10 cellular contexts compared by ENCODE assay signal in the genomic region with DNA sequence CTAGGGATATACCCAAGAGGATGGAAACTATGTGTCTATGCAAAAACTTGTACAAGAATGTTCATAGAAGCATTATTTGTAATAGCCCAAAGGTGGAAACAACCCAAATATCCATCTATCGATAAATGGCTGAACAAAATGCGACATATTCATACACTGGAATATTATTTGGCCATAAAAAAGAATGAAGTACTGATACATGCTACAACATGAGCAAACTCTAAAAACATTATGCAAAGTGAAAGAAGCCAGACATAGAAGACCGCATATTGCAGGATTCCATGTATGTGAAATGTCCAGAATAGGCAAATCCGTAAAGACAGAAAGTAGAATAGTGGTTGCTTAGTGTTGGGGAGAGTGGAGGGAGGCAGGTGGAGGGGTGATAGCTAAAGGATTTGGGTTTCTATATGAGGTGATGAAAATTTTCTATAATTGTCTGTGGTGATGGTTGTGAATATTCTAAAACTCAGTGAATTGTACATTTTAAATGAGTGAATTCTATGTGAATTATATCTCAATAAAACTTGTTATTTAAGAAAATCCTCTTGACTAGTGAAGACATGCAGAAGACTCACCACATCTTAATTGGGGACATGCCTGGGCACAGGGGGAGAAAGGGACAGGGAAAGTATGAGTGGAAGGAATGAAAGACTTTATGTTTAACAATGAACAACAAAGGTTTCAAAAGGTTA. TPM values are rescaled to one million over a fixed set of nuclear protein-coding genes. Genes with fewer than 3 reads are reported as not detected.
DNase-seq lines count a peak whose midpoint lies in the region; ATAC-seq and TF ChIP-seq lines count a peak whose summit lies in the region.
"Had no signal": no experiment of that assay in that cellular context is flagged by ENCODE, and none has a peak within 500 bp of the region (broad histone marks: within the 10 kb centered on the region; RNA-seq: fewer than 3 reads in every experiment).

No MANE protein-coding gene starts in this region.

- 97% methylated on average over 4 of the region's 4 CpGs for WGBS in hepatocyte (ENCODE audit: low lambda C conversion rate, missing lambda C conversion rate)

- peak overlapping the region; percentile 16 for H3K27ac Mint-ChIP-seq in T-helper 2 cell treated with Interferon-gamma antibody and Interleukin-4, amounts not matched to agents 5 μg/mL and 100 μg/mL, for 36 hours
- peak overlapping the region; percentile 62 for H3K27ac Mint-ChIP-seq in stimulated activated naive B cell treated with anti-CD40 and anti-IgM and Interleukin-4, amounts not matched to agents 10 μg/mL and 1 μg/mL and 100 μg/mL, for 72 hours
- no peak overlapping the region for H3K27ac Mint-ChIP-seq in endothelial cell (ENCODE audit: unreplicated experiment)

- H3K9me3 Mint-ChIP-seq in T-helper 2 cell treated with Interferon-gamma antibody and Interleukin-4, amounts not matched to agents 5 μg/mL and 100 μg/mL, for 36 hours = no peaks in the 10 kb centered on the region
- H3K9me3 Mint-ChIP-seq in stimulated activated naive B cell treated with anti-CD40 and anti-IgM and Interleukin-4, amounts not matched to agents 10 μg/mL and 1 μg/mL and 100 μg/mL, for 72 hours = no peaks in the 10 kb centered on the region
- H3K9me3 Mint-ChIP-seq in endothelial cell (ENCODE audit: unreplicated experiment) = no peaks in the 10 kb centered on the region

- H3K9me2 ChIP-seq in hepatocyte (replicated peaks; ENCODE audit: insufficient read depth) = no peaks in the 10 kb centered on the region
- H3K9me2 ChIP-seq in PC-3 (replicated peaks; ENCODE audit: low read length) = no peaks in the 10 kb centered on the region

- DNase-seq in T-helper 2 cell treated with Interferon-gamma antibody and Interleukin-4, amounts not matched to agents 5 μg/mL and 100 μg/mL, for 36 hours (ENCODE audit: low spot score) = no peak
- DNase-seq in T-helper 2 cell (no peak), RWPE2 (ENCODE audit: low spot score) (no peak), hepatocyte (ENCODE audit: low spot score) (no peak), endothelial cell (ENCODE audit: low spot score) (no peak), PC-3 (no peak), NCI-H524 treated with DMSO at 0.1 percent for 48 hours (lab: John Stamatoyannopoulos, UW) (no peak)
- DNase-seq in stimulated activated naive B cell treated with anti-CD40 and anti-IgM and Interleukin-4, amounts not matched to agents 10 μg/mL and 1 μg/mL and 100 μg/mL, for 72 hours = no peak
- DNase-seq: activated naive CD4-positive, alpha-beta T cell treated with Interleukin-2 at 50 U/mL for 16 hours; NCI-H226 had no signal

- ATAC-seq in RWPE2 (ENCODE audit: low read depth) = no peak
- ATAC-seq in stimulated activated naive B cell treated with anti-CD40 and anti-IgM and Interleukin-4, amounts not matched to agents 10 μg/mL and 1 μg/mL and 100 μg/mL, for 72 hours (replicated peaks) = no peak
- ATAC-seq in PC-3 = no peak

- TF ChIP-seq CTCF in RWPE2 (IDR thresholded peaks at IDR 0.05; ENCODE audit: poor library complexity, severe bottlenecking) (no peak), hepatocyte (IDR thresholded peaks at IDR 0.05; ENCODE audit: poor library complexity) (no peak), endothelial cell (IDR thresholded peaks at IDR 0.05; ENCODE audit: unreplicated experiment) (no peak), PC-3 (conservative IDR thresholded peaks at IDR 0.05; ENCODE audit: low read depth, low read length) (no peak)

- no peaks in the 10 kb centered on the region for H3F3A ChIP-seq in PC-3 (ENCODE audit: low read length, unreplicated experiment)

- peaks cover 1% of the 10 kb centered on the region for H3K36me3 Mint-ChIP-seq in T-helper 2 cell treated with Interferon-gamma antibody and Interleukin-4, amounts not matched to agents 5 μg/mL and 100 μg/mL, for 36 hours (ENCODE audit: low read depth)
- peaks cover 2 to 9% of the 10 kb centered on the region in 2 donors for H3K36me3 Mint-ChIP-seq in stimulated activated naive B cell treated with anti-CD40 and anti-IgM and Interleukin-4, amounts not matched to agents 10 μg/mL and 1 μg/mL and 100 μg/mL, for 72 hours
- peaks cover 23% of the 10 kb centered on the region for H3K36me3 Mint-ChIP-seq in endothelial cell (ENCODE audit: low read depth, unreplicated experiment)

- H3K27me3 ChIP-seq in RWPE2 (ENCODE audit: insufficient read depth, poor library complexity, severe bottlenecking) (no peaks in the 10 kb centered on the region), hepatocyte (no peaks in the 10 kb centered on the region), PC-3 (ENCODE audit: low read length) (no peaks in the 10 kb centered on the region)

- H2AFZ ChIP-seq in hepatocyte (no peak overlapping the region), PC-3 (ENCODE audit: low read length) (no peak overlapping the region)

- intact Hi-C loops in PC-3 (cut with micrococcal nuclease) = loop anchor here (2.0 to 10.0 kb wide), 4 partner anchors 27 to 429 kb away; partner anchors contain the start of gene ALKBH2

- H3K9me3 ChIP-seq in RWPE2 (ENCODE audit: severe bottlenecking) (no peaks in the 10 kb centered on the region), hepatocyte (ENCODE audit: low read depth) (no peaks in the 10 kb centered on the region), PC-3 (ENCODE audit: low read length) (no peaks in the 10 kb centered on the region)

- peaks cover 11% of the 10 kb centered on the region for H3K4me1 Mint-ChIP-seq in T-helper 2 cell treated with Interferon-gamma antibody and Interleukin-4, amounts not matched to agents 5 μg/mL and 100 μg/mL, for 36 hours (ENCODE audit: low read depth)
- peaks cover 32 to 53% of the 10 kb centered on the region in 2 donors for H3K4me1 Mint-ChIP-seq in stimulated activated naive B cell treated with anti-CD40 and anti-IgM and Interleukin-4, amounts not matched to agents 10 μg/mL and 1 μg/mL and 100 μg/mL, for 72 hours
- peaks cover 29% of the 10 kb centered on the region for H3K4me1 Mint-ChIP-seq in endothelial cell (ENCODE audit: unreplicated experiment)

- peaks cover 5% of the 10 kb centered on the region for H4K20me1 ChIP-seq in hepatocyte (ENCODE audit: insufficient read depth, poor library complexity, severe bottlenecking)
- 0 out of 2 replicates have a peak, but pooled peaks cover 5% of the 10 kb centered on the region for H4K20me1 ChIP-seq in PC-3 (ENCODE audit: low read length)

- no TSS peak for BruUV-seq in PC-3 (replicated peaks; lab: Mats Ljungman, UMichigan)

- H3K36me3 ChIP-seq in RWPE2 (ENCODE audit: low read depth) = peaks cover 52% of the 10 kb centered on the region
- H3K36me3 ChIP-seq in hepatocyte (replicated peaks; ENCODE audit: insufficient read depth, low read depth) = no peaks in the 10 kb centered on the region
- H3K36me3 ChIP-seq in PC-3 (ENCODE audit: low read depth, low read length) = peaks cover 25% of the 10 kb centered on the region

- H3K4me3 Mint-ChIP-seq in T-helper 2 cell treated with Interferon-gamma antibody and Interleukin-4, amounts not matched to agents 5 μg/mL and 100 μg/mL, for 36 hours = no peak overlapping the region
- H3K4me3 Mint-ChIP-seq in stimulated activated naive B cell treated with anti-CD40 and anti-IgM and Interleukin-4, amounts not matched to agents 10 μg/mL and 1 μg/mL and 100 μg/mL, for 72 hours = peak overlapping the region in 1 of 2 donors; percentile 9
- no peak overlapping the region for H3K4me3 Mint-ChIP-seq in endothelial cell (ENCODE audit: unreplicated experiment)

- H3K4me3 ChIP-seq in RWPE2 (ENCODE audit: severe bottlenecking) (no peak overlapping the region), hepatocyte (no peak overlapping the region), PC-3 (ENCODE audit: low read length) (no peak overlapping the region)

- H3K79me2 ChIP-seq in hepatocyte (peaks cover 76% of the 10 kb centered on the region), PC-3 (ENCODE audit: low read length) (peaks cover 78% of the 10 kb centered on the region)

- no peak overlapping the region for H3K9ac ChIP-seq in PC-3 (ENCODE audit: low read length)

- no peaks in the 10 kb centered on the region for H3K27me3 Mint-ChIP-seq in T-helper 2 cell treated with Interferon-gamma antibody and Interleukin-4, amounts not matched to agents 5 μg/mL and 100 μg/mL, for 36 hours (ENCODE audit: low read depth)
- no peaks in the 10 kb centered on the region for H3K27me3 Mint-ChIP-seq in stimulated activated naive B cell treated with anti-CD40 and anti-IgM and Interleukin-4, amounts not matched to agents 10 μg/mL and 1 μg/mL and 100 μg/mL, for 72 hours
- H3K27me3 Mint-ChIP-seq in endothelial cell (ENCODE audit: unreplicated experiment) = peaks cover 3% of the 10 kb centered on the region

- POLR2A ChIA-PET in PC-3 (lab: Charles Lee; ENCODE audit: unreplicated experiment) = no interaction called here

- H3K4me1 ChIP-seq in RWPE2 (ENCODE audit: insufficient read depth, poor library complexity, severe bottlenecking) (peaks cover 19% of the 10 kb centered on the region), hepatocyte (ENCODE audit: insufficient read depth) (peaks cover 11% of the 10 kb centered on the region), PC-3 (ENCODE audit: insufficient read depth, low read length) (peaks cover 22% of the 10 kb centered on the region)

- H3K27ac ChIP-seq in RWPE2 (ENCODE audit: poor library complexity, severe bottlenecking) (peak overlapping the region; percentile 67), hepatocyte (peak overlapping the region; percentile 71), PC-3 (ENCODE audit: low read length) (no peak overlapping the region)

- CTCF ChIA-PET in PC-3 (lab: Charles Lee) = interaction anchor here (2.4 kb wide), 1 partner anchor 140 kb away, joined by 27 read pairs; no protein-coding TSS in a partner anchor

- H3K4me2 ChIP-seq in hepatocyte (no peak overlapping the region), PC-3 (ENCODE audit: low read length) (no peak overlapping the region)

RNA-seq across cellular contexts. Expression of gene SELPLG, which starts 29.8 kb away (rescaled TPM):
- total RNA-seq in hepatocyte = 0.37 and 0.72 TPM in 2 replicates
- polyA plus RNA-seq in hepatocyte = 1.5 and 1.8 TPM in 2 replicates
- 1.6 TPM for total RNA-seq in endothelial cell (ENCODE audit: unreplicated experiment)
- total RNA-seq in PC-3 (2014; rRNA removed) = 0.63 and 0.73 TPM in 2 replicates
